28 cellular contexts compared by ENCODE assay signal in genomic region chr3:153901152-153901551, GRCh38.
A peak's percentile ranks its signal among the peaks of the same experiment; 100 is the strongest.
DNase-seq lines count a peak whose midpoint lies in the region; ATAC-seq and TF ChIP-seq lines count a peak whose summit lies in the region.
"Had no signal": no experiment of that assay in that cellular context is flagged by ENCODE, and none has a peak within 500 bp of the region (broad histone marks: within the 10 kb centered on the region; RNA-seq: fewer than 3 reads in every experiment).

No MANE protein-coding gene starts in this region.

- H3K27me3 Mint-ChIP-seq in stimulated activated memory B cell treated with anti-CD40 and anti-IgM and Interleukin-4, amounts not matched to agents 10 μg/mL and 1 μg/mL and 100 μg/mL, for 72 hours = no peaks in the 10 kb centered on the region
- no peaks in the 10 kb centered on the region for H3K27me3 Mint-ChIP-seq in activated CD4-positive, alpha-beta memory T cell treated with anti-CD3 and anti-CD28 coated beads for 36 hours
- H3K27me3 Mint-ChIP-seq: activated naive CD4-positive, alpha-beta T cell treated with anti-CD3 and anti-CD28 coated beads, Interleukin-2, amount 10 ng/mL, durations not matched to agents 7 days and 5 days had no signal

- no peaks in the 10 kb centered on the region for H3K4me1 Mint-ChIP-seq in stimulated activated memory B cell treated with anti-CD40 and anti-IgM and Interleukin-4, amounts not matched to agents 10 μg/mL and 1 μg/mL and 100 μg/mL, for 72 hours
- no peaks in the 10 kb centered on the region for H3K4me1 Mint-ChIP-seq in activated CD4-positive, alpha-beta memory T cell treated with anti-CD3 and anti-CD28 coated beads for 36 hours (ENCODE audit: low read depth)
- H3K4me1 Mint-ChIP-seq: activated naive CD4-positive, alpha-beta T cell treated with anti-CD3 and anti-CD28 coated beads, Interleukin-2, amount 10 ng/mL, durations not matched to agents 7 days and 5 days; CD4-positive, alpha-beta memory T cell had no signal

- H3K36me3 Mint-ChIP-seq in stimulated activated memory B cell treated with anti-CD40 and anti-IgM and Interleukin-4, amounts not matched to agents 10 μg/mL and 1 μg/mL and 100 μg/mL, for 72 hours = no peaks in the 10 kb centered on the region
- no peaks in the 10 kb centered on the region for H3K36me3 Mint-ChIP-seq in activated CD4-positive, alpha-beta memory T cell treated with anti-CD3 and anti-CD28 coated beads for 36 hours
- H3K36me3 Mint-ChIP-seq: activated naive CD4-positive, alpha-beta T cell treated with anti-CD3 and anti-CD28 coated beads, Interleukin-2, amount 10 ng/mL, durations not matched to agents 7 days and 5 days; CD4-positive, alpha-beta memory T cell had no signal

- peak; percentile 21 for DNase-seq in A172 (ENCODE audit: low spot score)
- peak; percentile 10 for DNase-seq in HS-5 (ENCODE audit: low read depth)
- peak; percentile 3 for DNase-seq in iris pigment epithelial cell (ENCODE audit: low read depth)
- DNase-seq in activated CD4-positive, alpha-beta memory T cell treated with anti-CD3 and anti-CD28 coated beads for 36 hours = no peak
- DNase-seq in HPDE6-E6E7 (ENCODE audit: extremely low spot score) = no peak
- DNase-seq in NCI-H446 treated with DMSO at 0.1 percent for 48 hours (lab: John Stamatoyannopoulos, UW) = no peak
- DNase-seq: 8988T; activated CD4-positive, alpha-beta T cell treated with anti-CD3 and anti-CD28 coated beads, Interleukin-2, amount 50 U/mL, for 48 hours; activated CD8-positive, alpha-beta memory T cell treated with anti-CD3 and anti-CD28 coated beads, Interleukin-2, amount 50 U/mL, for 4 hours; activated naive CD4-positive, alpha-beta T cell treated with anti-CD3 and anti-CD28 coated beads, Interleukin-2, amount 10 ng/mL, durations not matched to agents 7 days and 5 days; AML-193; amniotic stem cell; CD4-positive, alpha-beta memory T cell; effector CD4-positive, alpha-beta T cell; gastrocnemius medialis; Karpas-422; mesenchymal stem cell; NCI-H1092; NCI-H1930; NCI-H526 treated with DMSO at 0.1 percent for 48 hours; Peyer's patch; stimulated activated naive CD4-positive, alpha-beta T cell; upper lobe of right lung had no signal

- CTCF ChIA-PET in activated CD4-positive, alpha-beta memory T cell treated with anti-CD3 and anti-CD28 coated beads for 36 hours (lab: Charles Lee) = no interaction called here

- no peak for ATAC-seq in SK-N-SH treated with all-trans-retinoic acid at 6 μM for 48 hours
- ATAC-seq in stimulated activated memory B cell treated with anti-CD40 and anti-IgM and Interleukin-4, amounts not matched to agents 10 μg/mL and 1 μg/mL and 100 μg/mL, for 72 hours = no peak
- ATAC-seq: gastrocnemius medialis, left lobe of liver, sciatic nerve, upper lobe of right lung had no signal

- H3K9me3 Mint-ChIP-seq in stimulated activated memory B cell treated with anti-CD40 and anti-IgM and Interleukin-4, amounts not matched to agents 10 μg/mL and 1 μg/mL and 100 μg/mL, for 72 hours = peaks cover 5% of the 10 kb centered on the region
- no peaks in the 10 kb centered on the region for H3K9me3 Mint-ChIP-seq in activated CD4-positive, alpha-beta memory T cell treated with anti-CD3 and anti-CD28 coated beads for 36 hours
- H3K9me3 Mint-ChIP-seq: activated naive CD4-positive, alpha-beta T cell treated with anti-CD3 and anti-CD28 coated beads, Interleukin-2, amount 10 ng/mL, durations not matched to agents 7 days and 5 days had no signal

- POLR2A ChIA-PET in activated CD4-positive, alpha-beta memory T cell treated with anti-CD3 and anti-CD28 coated beads for 36 hours (lab: Charles Lee) = no interaction called here

- H3K4me3 Mint-ChIP-seq in stimulated activated memory B cell treated with anti-CD40 and anti-IgM and Interleukin-4, amounts not matched to agents 10 μg/mL and 1 μg/mL and 100 μg/mL, for 72 hours = no peak overlapping the region
- no peak overlapping the region for H3K4me3 Mint-ChIP-seq in activated CD4-positive, alpha-beta memory T cell treated with anti-CD3 and anti-CD28 coated beads for 36 hours
- H3K4me3 Mint-ChIP-seq: activated naive CD4-positive, alpha-beta T cell treated with anti-CD3 and anti-CD28 coated beads, Interleukin-2, amount 10 ng/mL, durations not matched to agents 7 days and 5 days; CD4-positive, alpha-beta memory T cell; T-helper 1 cell treated with Interleukin-12 subunit alpha and Interleukin-12 subunit beta and Interleukin-4 antibody, amounts not matched to agents 30 μg/mL and 1 μg/mL, for 36 hours had no signal

- no peak overlapping the region for H3K27ac Mint-ChIP-seq in stimulated activated memory B cell treated with anti-CD40 and anti-IgM and Interleukin-4, amounts not matched to agents 10 μg/mL and 1 μg/mL and 100 μg/mL, for 72 hours
- H3K27ac Mint-ChIP-seq in activated CD4-positive, alpha-beta memory T cell treated with anti-CD3 and anti-CD28 coated beads for 36 hours = no peak overlapping the region
- H3K27ac Mint-ChIP-seq: activated naive CD4-positive, alpha-beta T cell treated with anti-CD3 and anti-CD28 coated beads, Interleukin-2, amount 10 ng/mL, durations not matched to agents 7 days and 5 days; CD4-positive, alpha-beta memory T cell; T-helper 1 cell treated with Interleukin-12 subunit alpha and Interleukin-12 subunit beta and Interleukin-4 antibody, amounts not matched to agents 30 μg/mL and 1 μg/mL, for 36 hours had no signal

- intact Hi-C loops in activated CD4-positive, alpha-beta memory T cell treated with anti-CD3 and anti-CD28 coated beads for 36 hours (cut with micrococcal nuclease) = no loop called here

TF ChIP-seq in SK-N-SH treated with all-trans-retinoic acid at 6 μM for 48 hours, 23 proteins besides CTCF, POLR2A, EP300 and RAD21:
- TF ChIP-seq CREB5 (CRISPR knock-in tag; IDR thresholded peaks at IDR 0.05; ENCODE audit: low read depth) = peak; percentile 19; the same call in 1 of the 2 replicates
- no peak for TF ChIP-seq ESRRG (CRISPR knock-in tag; IDR thresholded peaks at IDR 0.05)
- no peak for TF ChIP-seq ZNF8 (CRISPR knock-in tag; IDR thresholded peaks at IDR 0.05)
- no peak for TF ChIP-seq CSRNP3 (CRISPR knock-in tag; IDR thresholded peaks at IDR 0.05)
- peak; percentile 71 for TF ChIP-seq ISL1 (CRISPR knock-in tag; IDR thresholded peaks at IDR 0.05)

Comparison
In these comparisons a context has a peak if more than half of its experiments do, and no peak if none do; other contexts are left out.
1. DNase-seq: peak in A172 (single experiment), HS-5 (single experiment) and iris pigment epithelial cell (single experiment); none in activated CD4-positive, alpha-beta memory T cell treated with anti-CD3 and anti-CD28 coated beads for 36 hours (single experiment), HPDE6-E6E7 (single experiment) and NCI-H446 treated with DMSO at 0.1 percent for 48 hours (single experiment).